24 cellular contexts compared by ENCODE assay signal in genomic region chr2:238884122-238884811, GRCh38. TPM values are rescaled to one million over a fixed set of nuclear protein-coding genes. Genes with fewer than 3 reads are reported as not detected.
"Had no signal": no experiment of that assay in that cellular context is flagged by ENCODE, and none has a peak within 500 bp of the region (broad histone marks: within the 10 kb centered on the region; RNA-seq: fewer than 3 reads in every experiment).

No MANE protein-coding gene starts in this region.

- H3K9me3 ChIP-seq: breast epithelium, gastrocnemius medialis, mucosa of descending colon, right atrium auricular region, stomach had no signal

- H3K27ac ChIP-seq: gastrocnemius medialis, right atrium auricular region had no signal

- H3K4me1 ChIP-seq: breast epithelium, gastrocnemius medialis, right atrium auricular region had no signal

- H3K27me3 ChIP-seq: breast epithelium, right atrium auricular region had no signal

- H3K9me3 Mint-ChIP-seq: activated B cell treated with CpG ODN at 0.5 μM for 24 hours; activated T-cell treated with anti-CD3 and anti-CD28 coated beads, Interleukin-2, amount 50 U/mL, for 24 hours; activated T-helper 17 cell treated with anti-CD3 and anti-CD28 coated beads, Interleukin-2, amount 50 U/mL, for 72 hours; central memory CD8-positive, alpha-beta T cell; effector memory CD8-positive, alpha-beta T cell had no signal

- H3K4me3 Mint-ChIP-seq: activated B cell treated with CpG ODN at 0.5 μM for 24 hours; activated CD4-positive, alpha-beta T cell treated with anti-CD3 and anti-CD28 coated beads for 36 hours; activated naive CD8-positive, alpha-beta T cell; activated T-cell treated with anti-CD3 and anti-CD28 coated beads, Interleukin-2, amount 50 U/mL, for 24 hours; activated T-helper 17 cell treated with anti-CD3 and anti-CD28 coated beads, Interleukin-2, amount 50 U/mL, for 72 hours; central memory CD8-positive, alpha-beta T cell; effector memory CD8-positive, alpha-beta T cell; neural crest cell; stimulated activated memory B cell treated with anti-CD40 and anti-IgM and Interleukin-4, amounts not matched to agents 10 μg/mL and 1 μg/mL and 100 μg/mL, for 72 hours had no signal

- H3K36me3 ChIP-seq: breast epithelium, gastrocnemius medialis, right atrium auricular region had no signal

- H3K27ac Mint-ChIP-seq: activated B cell treated with CpG ODN at 0.5 μM for 24 hours; activated CD4-positive, alpha-beta T cell treated with anti-CD3 and anti-CD28 coated beads for 36 hours; activated naive CD8-positive, alpha-beta T cell; activated T-cell treated with anti-CD3 and anti-CD28 coated beads, Interleukin-2, amount 50 U/mL, for 24 hours; activated T-helper 17 cell treated with anti-CD3 and anti-CD28 coated beads, Interleukin-2, amount 50 U/mL, for 72 hours; effector memory CD8-positive, alpha-beta T cell; progenitor cell of endocrine pancreas; stimulated activated memory B cell treated with anti-CD40 and anti-IgM and Interleukin-4, amounts not matched to agents 10 μg/mL and 1 μg/mL and 100 μg/mL, for 72 hours had no signal

- H3K36me3 Mint-ChIP-seq: activated naive CD8-positive, alpha-beta T cell; naive B cell; stimulated activated memory B cell treated with anti-CD40 and anti-IgM and Interleukin-4, amounts not matched to agents 10 μg/mL and 1 μg/mL and 100 μg/mL, for 72 hours had no signal

- DNase-seq: activated B cell treated with CpG ODN at 0.5 μM for 24 hours; activated CD4-positive, alpha-beta T cell treated with anti-CD3 and anti-CD28 coated beads for 36 hours; activated CD4-positive, alpha-beta T cell treated with anti-CD3 and anti-CD28 coated beads, Interleukin-2, amount 50 U/mL, for 4 hours; activated CD8-positive, alpha-beta memory T cell treated with anti-CD3 and anti-CD28 coated beads for 24 hours; activated CD8-positive, alpha-beta memory T cell treated with anti-CD3 and anti-CD28 coated beads, Interleukin-2, amount 50 U/mL, for 4 hours; activated T-cell treated with anti-CD3 and anti-CD28 coated beads, Interleukin-2, amount 50 U/mL, for 24 hours; effector memory CD8-positive, alpha-beta T cell; gastrocnemius medialis; mesendoderm; mucosa of descending colon; naive B cell; stomach; T-helper 1 cell; T-helper 9 cell; trophoblast cell had no signal

- H3K4me3 ChIP-seq: gastrocnemius medialis, mucosa of descending colon, right atrium auricular region had no signal

- H3K4me1 Mint-ChIP-seq: activated B cell treated with CpG ODN at 0.5 μM for 24 hours; activated CD4-positive, alpha-beta T cell treated with anti-CD3 and anti-CD28 coated beads for 36 hours; activated T-helper 17 cell treated with anti-CD3 and anti-CD28 coated beads, Interleukin-2, amount 50 U/mL, for 72 hours; central memory CD8-positive, alpha-beta T cell; naive B cell; neural crest cell; stimulated activated memory B cell treated with anti-CD40 and anti-IgM and Interleukin-4, amounts not matched to agents 10 μg/mL and 1 μg/mL and 100 μg/mL, for 72 hours had no signal

RNA-seq across cellular contexts. Expression of gene TWIST2, which starts 36.4 kb away (rescaled TPM):
- total RNA-seq: activated B cell treated with CpG ODN at 0.5 μM for 24 hours; activated CD4-positive, alpha-beta T cell treated with anti-CD3 and anti-CD28 coated beads for 36 hours; activated T-helper 17 cell treated with anti-CD3 and anti-CD28 coated beads, Interleukin-2, amount 50 U/mL, for 72 hours; dermis microvascular lymphatic vessel endothelial cell; progenitor cell of endocrine pancreas had no signal
